In the genomic region with DNA sequence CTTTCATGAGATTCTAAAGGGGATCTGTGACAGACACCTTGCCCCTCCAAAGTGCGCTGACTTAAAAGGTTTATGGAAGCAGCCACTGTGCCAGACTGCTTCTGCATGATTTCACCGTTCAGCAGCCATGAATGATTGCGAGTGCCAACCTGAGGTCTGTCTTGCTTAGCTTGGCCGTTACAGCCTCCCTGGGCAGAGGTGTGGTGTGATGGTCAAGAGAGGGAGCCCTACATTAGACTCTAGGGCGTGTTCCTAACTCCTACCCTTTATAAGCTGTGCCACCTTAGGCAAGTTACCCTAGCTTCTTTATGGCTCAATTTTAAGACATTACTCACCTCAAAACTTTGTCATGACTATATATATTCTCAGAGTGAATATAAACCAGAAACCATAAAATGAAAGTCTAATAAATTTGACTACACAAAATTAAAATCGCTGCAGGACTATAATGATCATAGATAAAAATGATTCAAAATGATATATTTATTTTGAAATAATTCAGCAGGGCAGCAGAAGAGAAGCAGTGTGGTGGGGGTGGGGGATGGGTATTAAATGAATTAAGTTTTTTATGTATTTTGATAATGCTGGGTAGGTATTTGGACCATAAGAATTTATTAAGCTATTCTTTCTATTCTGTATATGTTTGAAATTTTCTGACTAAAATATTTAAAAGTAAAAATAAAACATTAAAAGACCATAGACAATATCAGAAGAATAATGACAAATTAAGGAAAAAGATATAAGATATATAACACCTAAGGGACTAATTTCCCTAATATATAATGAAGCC, we compare ENCODE assay signal across 20 cellular contexts.
"Had no signal": no experiment of that assay in that cellular context is flagged by ENCODE, and none has a peak within 500 bp of the region (broad histone marks: within the 10 kb centered on the region; RNA-seq: fewer than 3 reads in every experiment).

No MANE protein-coding gene starts in this region.

- DNase-seq: activated B cell treated with CpG ODN at 0.5 μM for 24 hours; activated CD4-positive, alpha-beta T cell treated with anti-CD3 and anti-CD28 coated beads for 36 hours; activated CD4-positive, alpha-beta T cell treated with anti-CD3 and anti-CD28 coated beads, Interleukin-2, amount 50 U/mL, for 4 hours; activated CD8-positive, alpha-beta memory T cell treated with anti-CD3 and anti-CD28 coated beads for 24 hours; activated effector memory CD4-positive, alpha-beta T cell treated with Interleukin-2 at 50 U/mL for 16 hours; activated naive CD4-positive, alpha-beta T cell treated with anti-CD3 and anti-CD28 coated beads, Interleukin-2, amount 10 ng/mL, durations not matched to agents 7 days and 5 days; activated T-cell treated with anti-CD3 and anti-CD28 coated beads, Interleukin-2, amount 50 U/mL, for 72 hours; amygdala; cerebellar nuclear complex; heart left ventricle; lower lobe of right lung; naive thymus-derived CD8-positive, alpha-beta T cell; sigmoid colon; stimulated activated CD4-positive, alpha-beta T cell treated with anti-CD3 and anti-CD28 coated beads, Interleukin-15, amount 100 ng/mL, for 24 hours; T1000; trophoblast cell had no signal

- H2AFZ ChIP-seq: neural progenitor cell had no signal

- H3K9ac ChIP-seq: neural progenitor cell had no signal

- H3K36me3 ChIP-seq: heart left ventricle, lower lobe of right lung, neural progenitor cell, sigmoid colon, vagina had no signal

- H3K27ac ChIP-seq: coronary artery, heart left ventricle, lower lobe of right lung, neural progenitor cell, sigmoid colon, vagina had no signal

- H3K4me1 ChIP-seq: heart left ventricle, lower lobe of right lung, sigmoid colon, vagina had no signal

- H3K4me3 ChIP-seq: coronary artery, heart left ventricle, lower lobe of right lung, neural progenitor cell, sigmoid colon, smooth muscle cell, vagina had no signal

- H3K9me3 ChIP-seq: heart left ventricle, lower lobe of right lung, sigmoid colon, vagina had no signal

- H3K27me3 ChIP-seq: sigmoid colon, vagina had no signal

- H3K4me2 ChIP-seq: neural progenitor cell, smooth muscle cell had no signal
